10 cellular contexts compared by ENCODE assay signal in genomic region chr20:45924391-45925261, GRCh38. TPM values are rescaled to one million over a fixed set of nuclear protein-coding genes. Genes with fewer than 3 reads are reported as not detected.
DNase-seq lines count a peak whose midpoint lies in the region; ATAC-seq and TF ChIP-seq lines count a peak whose summit lies in the region.
"Had no signal": no experiment of that assay in that cellular context is flagged by ENCODE, and none has a peak within 500 bp of the region (broad histone marks: within the 10 kb centered on the region; RNA-seq: fewer than 3 reads in every experiment).

No MANE protein-coding gene starts in this region.

- peak overlapping the region; percentile 48 for H3K27ac Mint-ChIP-seq in glutamatergic neuron (ENCODE audit: unreplicated experiment)
- H3K27ac Mint-ChIP-seq: activated naive CD4-positive, alpha-beta T cell treated with anti-CD3 and anti-CD28 coated beads, Interleukin-2, amount 50 U/mL, for 72 hours had no signal

- CTCF ChIA-PET in A673 (lab: Charles Lee) = no interaction called here

- BruUV-seq in A673 (replicated peaks; lab: Mats Ljungman, UMichigan) = no TSS peak

- H3K9me3 ChIP-seq in A673 (ENCODE audit: low read depth, low read length, poor library complexity, severe bottlenecking) = no peaks in the 10 kb centered on the region
- no peaks in the 10 kb centered on the region for H3K9me3 ChIP-seq in SJCRH30 (replicated peaks)

- no peaks in the 10 kb centered on the region for H3K27me3 Mint-ChIP-seq in glutamatergic neuron (ENCODE audit: unreplicated experiment)

- intact Hi-C loops in A673 (cut with micrococcal nuclease; ENCODE audit: unreplicated experiment) = no loop called here

- H3K4me1 ChIP-seq in A673 (ENCODE audit: insufficient read depth, low read length, poor library complexity, severe bottlenecking) (no peaks in the 10 kb centered on the region), SJCRH30 (peaks cover 60% of the 10 kb centered on the region)

- TF ChIP-seq CTCF in A673 (conservative IDR thresholded peaks at IDR 0.05; ENCODE audit: low read depth, low read length) = no peak
- no peak for TF ChIP-seq CTCF in glutamatergic neuron (IDR thresholded peaks at IDR 0.05; ENCODE audit: partially characterized antibody, unreplicated experiment)
- TF ChIP-seq CTCF in omental fat pad (IDR thresholded peaks at IDR 0.05) = no peak

- no peaks in the 10 kb centered on the region for H3K36me3 Mint-ChIP-seq in glutamatergic neuron (ENCODE audit: unreplicated experiment)
- H3K36me3 Mint-ChIP-seq: activated naive CD4-positive, alpha-beta T cell treated with anti-CD3 and anti-CD28 coated beads, Interleukin-2, amount 50 U/mL, for 72 hours had no signal

- H3K9me3 Mint-ChIP-seq in glutamatergic neuron (ENCODE audit: unreplicated experiment) = no peaks in the 10 kb centered on the region
- H3K9me3 Mint-ChIP-seq: activated naive CD4-positive, alpha-beta T cell treated with anti-CD3 and anti-CD28 coated beads, Interleukin-2, amount 50 U/mL, for 72 hours had no signal

- POLR2A ChIA-PET in A673 (lab: Charles Lee; ENCODE audit: low non-redundant PET) = no interaction called here

- peak; percentile 70 for ATAC-seq in omental fat pad (ENCODE audit: low FRiP score)
- no peak for ATAC-seq in HG03342 (IDR thresholded peaks at IDR 0.05; ENCODE audit: unreplicated experiment)
- no peak for ATAC-seq in HG03457 (IDR thresholded peaks at IDR 0.05; ENCODE audit: unreplicated experiment)
- ATAC-seq: activated naive CD4-positive, alpha-beta T cell treated with anti-CD3 and anti-CD28 coated beads, Interleukin-2, amount 50 U/mL, for 72 hours had no signal

- no peak overlapping the region for H3K4me3 ChIP-seq in A673 (ENCODE audit: low read depth, low read length, poor library complexity, severe bottlenecking)
- no peak overlapping the region for H3K4me3 ChIP-seq in SJCRH30

- H3K27me3 ChIP-seq in A673 (replicated peaks; ENCODE audit: insufficient read depth, low read depth, low read length, poor library complexity) = no peaks in the 10 kb centered on the region
- H3K27me3 ChIP-seq in SJCRH30 = no peaks in the 10 kb centered on the region

- H3K4me3 Mint-ChIP-seq in glutamatergic neuron (ENCODE audit: unreplicated experiment) = no peak overlapping the region

- H3K4me1 Mint-ChIP-seq in glutamatergic neuron (ENCODE audit: low read depth, unreplicated experiment) = peaks cover 12% of the 10 kb centered on the region

- DNase-seq in A673 (ENCODE audit: low spot score) (peak; percentile 54), SJCRH30 (peak; percentile 69 to 84), glutamatergic neuron (no peak), omental fat pad (ENCODE audit: low spot score) (no peak), NCI-H524 (lab: John Stamatoyannopoulos, UW) (no peak), NOMO-1 (lab: John Stamatoyannopoulos, UW; ENCODE audit: unreplicated experiment in 2 of 2) (no peak)
- DNase-seq: NCI-H1694 treated with DMSO at 0.1 percent for 48 hours had no signal

- H3K27ac ChIP-seq in A673 (ENCODE audit: low read depth, low read length, poor library complexity, severe bottlenecking) (peak overlapping the region; percentile 14), SJCRH30 (peak overlapping the region; percentile 31; the same call in 1 of the 2 replicates)

- H3K36me3 ChIP-seq in A673 (ENCODE audit: insufficient read depth, low read length, poor library complexity, severe bottlenecking) (no peaks in the 10 kb centered on the region), SJCRH30 (no peaks in the 10 kb centered on the region)

RNA-seq across cellular contexts. Expression of gene PCIF1, which starts 9.9 kb away (rescaled TPM):
- total RNA-seq in A673 (2021) = 47.5 and 55.8 TPM in 2 replicates
- 20.6 and 21.7 TPM in 2 replicates for total RNA-seq in SJCRH30 (2014; rRNA removed; shearing (Covaris generic))
- total RNA-seq in glutamatergic neuron (ENCODE audit: unreplicated experiment) = 37.6 TPM
- total RNA-seq in omental fat pad = 10 to 100 TPM; 18.8 to 36.9 (median 25.8) TPM

RNA-seq across cellular contexts. Expression of gene PLTP, which starts 12.7 kb away (rescaled TPM):
- total RNA-seq in A673 (2021) (58.3 and 62.8 TPM in 2 replicates), glutamatergic neuron (ENCODE audit: unreplicated experiment) (29.7 TPM), omental fat pad (1,000 to 10,000 TPM in 1 of 4 donors, 100 to 1,000 TPM in 3; 215 to 1,101 (median 301) TPM)
- 14.5 and 15.6 TPM in 2 replicates for total RNA-seq in SJCRH30 (2014; rRNA removed; shearing (Covaris generic))

RNA-seq across cellular contexts. Expression of gene CTSA, which starts 33.5 kb away (rescaled TPM):
- total RNA-seq in A673 (2021) (76.7 and 83.5 TPM in 2 replicates), glutamatergic neuron (ENCODE audit: unreplicated experiment) (63.7 TPM), omental fat pad (100 to 1,000 TPM in 1 of 4 donors, 10 to 100 TPM in 3; 79.2 to 148 (median 85.9) TPM)
- 85.2 and 91.4 TPM in 2 replicates for total RNA-seq in SJCRH30 (2014; rRNA removed; shearing (Covaris generic))

RNA-seq across cellular contexts. Expression of gene NEURL2, which starts 33.6 kb away (rescaled TPM):
- total RNA-seq in A673 (2021) (3.2 and 3.3 TPM in 2 replicates), glutamatergic neuron (ENCODE audit: unreplicated experiment) (3.5 TPM), omental fat pad (10 to 100 TPM in 3 of 4 donors, 1 to 10 TPM in 1; 8.5 to 32.0 (median 11.6) TPM)
- 3.9 and 6.7 TPM in 2 replicates for total RNA-seq in SJCRH30 (2014; rRNA removed; shearing (Covaris generic))

RNA-seq across cellular contexts. Expression of gene SPATA25, which starts 37.2 kb away (rescaled TPM):
- 1.9 and 2.0 TPM in 2 replicates for total RNA-seq in A673 (2021)
- total RNA-seq in SJCRH30 (2014; rRNA removed; shearing (Covaris generic)) = 2.1 and 2.8 TPM in 2 replicates
- total RNA-seq in glutamatergic neuron (ENCODE audit: unreplicated experiment) = 1.2 TPM
- 10 to 100 TPM in 1 of 4 donors, 1 to 10 TPM in 3; 1.8 to 27.0 (median 3.6) TPM for total RNA-seq in omental fat pad

Comparison
In these comparisons a context has a peak if more than half of its experiments do, and no peak if none do; other contexts are left out.
1. DNase-seq: peak in A673 (single experiment) and SJCRH30 (2 of 2); none in glutamatergic neuron (single experiment), omental fat pad (single experiment), NCI-H524 (0 of 2) and NOMO-1 (0 of 2).